20 cellular contexts compared by ENCODE assay signal in the genomic region with DNA sequence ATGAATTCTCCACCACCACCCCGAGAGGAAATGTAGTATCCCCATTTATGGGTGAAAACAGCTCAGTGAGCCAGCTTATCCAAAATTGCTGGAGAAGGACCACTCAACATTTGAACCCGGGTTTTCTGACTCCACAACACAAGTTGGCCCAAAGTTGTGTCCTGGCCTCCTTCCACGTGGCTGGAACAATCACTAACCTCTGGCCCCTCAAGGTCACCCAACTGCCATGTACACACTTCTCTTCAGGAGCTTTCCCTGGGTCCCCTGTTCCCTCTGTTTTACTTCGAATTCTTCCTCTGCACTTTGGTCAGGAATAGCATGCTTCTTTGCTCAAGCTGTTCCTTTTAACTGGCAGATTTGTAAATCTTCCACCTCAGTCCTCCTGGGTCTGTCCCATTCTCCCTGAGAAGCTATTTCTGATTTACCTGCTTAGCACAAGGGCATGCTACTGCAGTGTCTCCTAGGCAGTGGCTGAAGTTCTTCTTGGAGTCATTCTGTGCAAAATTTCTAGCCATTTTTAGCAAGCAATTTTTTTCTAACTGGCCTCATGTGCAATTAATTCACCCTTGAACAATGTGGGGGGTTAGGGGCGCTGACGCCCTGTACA. TPM values are rescaled to one million over a fixed set of nuclear protein-coding genes. Genes with fewer than 3 reads are reported as not detected.
DNase-seq lines count a peak whose midpoint lies in the region; ATAC-seq and TF ChIP-seq lines count a peak whose summit lies in the region.
"Had no signal": no experiment of that assay in that cellular context is flagged by ENCODE, and none has a peak within 500 bp of the region (broad histone marks: within the 10 kb centered on the region; RNA-seq: fewer than 3 reads in every experiment).

No MANE protein-coding gene starts in this region.

- no peak for TF ChIP-seq CTCF in H9 (conservative IDR thresholded peaks at IDR 0.05)
- no peak for TF ChIP-seq CTCF in left lung (IDR thresholded peaks at IDR 0.05)
- TF ChIP-seq CTCF in type B pancreatic cell (conservative IDR thresholded peaks at IDR 0.05), result no peak

- H3K4me1 ChIP-seq in H9 (ENCODE audit: insufficient read depth, low read length), result peaks cover 40% of the 10 kb centered on the region
- H3K4me1 ChIP-seq in adipocyte (ENCODE audit: control insufficient read depth, insufficient read depth, low read length), result peaks cover 11% of the 10 kb centered on the region
- peaks cover 0 to 4% of the 10 kb centered on the region in 2 donors for H3K4me1 ChIP-seq in left lung
- H3K4me1 ChIP-seq: SJSA1 had no signal

- H3K27me3 ChIP-seq in H9 (ENCODE audit: insufficient read depth, low read length) (no peaks in the 10 kb centered on the region), adipocyte (replicated peaks; ENCODE audit: control insufficient read depth, insufficient read depth, low read length) (no peaks in the 10 kb centered on the region), left lung (no peaks in the 10 kb centered on the region)
- H3K27me3 ChIP-seq: BLaER1, SJSA1 had no signal

- H3K4me1 Mint-ChIP-seq in H9, result peaks cover 78 to 91% of the 10 kb centered on the region in 2 experiments
- H3K4me1 Mint-ChIP-seq in type B pancreatic cell (ENCODE audit: unreplicated experiment), result peaks cover 49% of the 10 kb centered on the region
- H3K4me1 Mint-ChIP-seq: CD4-positive, alpha-beta memory T cell had no signal

- no peak overlapping the region for H2AK5ac ChIP-seq in H9 (ENCODE audit: insufficient read length, low read length)

- no peak overlapping the region for H4K8ac ChIP-seq in H9 (replicated peaks; ENCODE audit: insufficient read length, low read depth, low read length)

- H3K36me3 Mint-ChIP-seq in H9 (ENCODE audit: insufficient read depth in 1 of 3, low read depth in 3 of 3), result peaks cover 16 to 66% (median 58%) of the 10 kb centered on the region in 3 experiments; a peak in 6 of 7 replicates
- peaks cover 7% of the 10 kb centered on the region for H3K36me3 Mint-ChIP-seq in type B pancreatic cell
- H3K36me3 Mint-ChIP-seq: CD4-positive, alpha-beta memory T cell had no signal

- H3K79me1 ChIP-seq in H9 (ENCODE audit: insufficient read depth, low read depth, low read length, poor library complexity, severe bottlenecking), result no peaks in the 10 kb centered on the region

- H2BK12ac ChIP-seq in H9 (ENCODE audit: insufficient read length, low read depth, low read length), result no peak overlapping the region

- H3K36me3 ChIP-seq in adipocyte (ENCODE audit: control insufficient read depth, insufficient read depth, low read length, severe bottlenecking), result no peaks in the 10 kb centered on the region
- H3K36me3 ChIP-seq in left lung, result no peaks in the 10 kb centered on the region
- H3K36me3 ChIP-seq: BLaER1, SJSA1 had no signal

- no peaks in the 10 kb centered on the region; the same call in 1 of the 2 replicates for H3K27me3 Mint-ChIP-seq in H9 (ENCODE audit: low read depth)
- no peaks in the 10 kb centered on the region for H3K27me3 Mint-ChIP-seq in type B pancreatic cell

- H3K9ac ChIP-seq in H9 (ENCODE audit: extremely low read depth, insufficient read length, low read length) (no peak overlapping the region), adipocyte (ENCODE audit: low read length) (peak overlapping the region; percentile 11)
- H3K9ac ChIP-seq: BLaER1 had no signal

- H2BK15ac ChIP-seq in H9 (ENCODE audit: low read depth, low read length), result no peak overlapping the region

- WGBS in H9 (ENCODE audit: extremely low coverage, insufficient read length, low lambda C conversion rate), result no CpG with 5 or more reads among the region's 6 CpGs

- H3K9me3 ChIP-seq in H9 (ENCODE audit: control insufficient read depth, low read depth, low read length), result no peaks in the 10 kb centered on the region
- H3K9me3 ChIP-seq in adipocyte (ENCODE audit: control insufficient read depth, low read length), result no peaks in the 10 kb centered on the region
- no peaks in the 10 kb centered on the region for H3K9me3 ChIP-seq in left lung
- H3K9me3 ChIP-seq: BLaER1, SJSA1 had no signal

- no peak overlapping the region for H4K91ac ChIP-seq in H9 (ENCODE audit: insufficient read length, low read depth, low read length)

- no peak overlapping the region for H3K4me2 ChIP-seq in H9 (ENCODE audit: insufficient read depth, insufficient read length, low read length)
- H3K4me2 ChIP-seq: BLaER1 had no signal

- H3K4me3 ChIP-seq in adipocyte (ENCODE audit: low read length), result no peak overlapping the region
- H3K4me3 ChIP-seq in left lung, result no peak overlapping the region
- H3K4me3 ChIP-seq: BLaER1, SJSA1 had no signal

- H2BK120ac ChIP-seq in H9 (ENCODE audit: low read depth, low read length, poor library complexity, severe bottlenecking), result no peak overlapping the region

- no peak overlapping the region for H3K4ac ChIP-seq in H9 (ENCODE audit: low read depth, low read length)

- intact Hi-C loops in left lung (cut with DNase I), result no loop called here

- H3K23me2 ChIP-seq in H9 (ENCODE audit: insufficient read length, low read depth, low read length, poor library complexity, severe bottlenecking), result no peaks in the 10 kb centered on the region

- no peaks in the 10 kb centered on the region for H3K9me3 Mint-ChIP-seq in H9
- no peaks in the 10 kb centered on the region for H3K9me3 Mint-ChIP-seq in type B pancreatic cell
- H3K9me3 Mint-ChIP-seq: CD4-positive, alpha-beta memory T cell had no signal

- peaks cover 2% of the 10 kb centered on the region for H4K20me1 ChIP-seq in H9 (ENCODE audit: control insufficient read depth, insufficient read depth, insufficient read length)
- H4K20me1 ChIP-seq: BLaER1 had no signal

- peaks cover 87% of the 10 kb centered on the region for H3K79me2 ChIP-seq in H9 (ENCODE audit: insufficient read depth, low read length)

- no peak overlapping the region for H2BK20ac ChIP-seq in H9 (ENCODE audit: low read depth, low read length, poor library complexity, severe bottlenecking)

- H3K4me3 Mint-ChIP-seq in H9 (peak overlapping the region in 1 of 2 experiments; percentile 45; a peak in 2 of 5 replicates), type B pancreatic cell (peak overlapping the region; percentile 40)
- H3K4me3 Mint-ChIP-seq: CD4-positive, alpha-beta memory T cell had no signal

- DNase-seq in H9 (no peak), adipocyte (ENCODE audit: low read depth) (no peak), left lung (no peak), type B pancreatic cell (ENCODE audit: extremely low spot score, unreplicated experiment) (no peak), occipital lobe (lab: John Stamatoyannopoulos, UW) (no peak), GM19238 (ENCODE audit: insufficient read length, low spot score) (no peak), HK-2 (ENCODE audit: unreplicated experiment) (no peak)
- DNase-seq: ACHN; CD4-positive, alpha-beta memory T cell; KG1; NCI-H1105; NCI-H146; NCI-H2029; NCI-H2171; NCI-H524 treated with DMSO at 0.1 percent for 48 hours; OCI-M1 had no signal

- peak overlapping the region; percentile 7 to 85 (median 12); a peak in 5 of 7 replicates for H3K27ac Mint-ChIP-seq in H9
- no peak overlapping the region for H3K27ac Mint-ChIP-seq in type B pancreatic cell
- H3K27ac Mint-ChIP-seq: CD4-positive, alpha-beta memory T cell had no signal

- ATAC-seq in left lung, result peak; percentile 31
- ATAC-seq: Right ventricle myocardium inferior had no signal

- no peak overlapping the region for H3K14ac ChIP-seq in H9 (ENCODE audit: insufficient read depth, low read length)

- H3K56ac ChIP-seq in H9 (ENCODE audit: insufficient read length, low read depth, low read length), result no peak overlapping the region

- no peak overlapping the region for H4K5ac ChIP-seq in H9 (ENCODE audit: insufficient read length, low read depth, low read length)

- H3K27ac ChIP-seq in H9 (ENCODE audit: insufficient read length, low read depth, low read length), result no peak overlapping the region
- H3K27ac ChIP-seq in left lung, result no peak overlapping the region
- H3K27ac ChIP-seq: BLaER1, SJSA1 had no signal

- H2AFZ ChIP-seq in H9 (ENCODE audit: low read length), result no peak overlapping the region

- no peak overlapping the region for H2BK5ac ChIP-seq in H9 (ENCODE audit: insufficient read length, low read length)

- no peak overlapping the region for H3T11ph ChIP-seq in H9 (ENCODE audit: low read length)

- no peak overlapping the region for H3K23ac ChIP-seq in H9 (ENCODE audit: insufficient read length, low read depth, low read length)

- H3K18ac ChIP-seq in H9 (ENCODE audit: insufficient read length, low read depth, low read length), result no peak overlapping the region

RNA-seq across cellular contexts. Expression of a gene that starts 39.2 kb away (rescaled TPM):
- total RNA-seq in H9 (2021), result 364 and 376 TPM in 2 replicates
- 1 to 10 TPM; 2.2 to 2.4 TPM for total RNA-seq in left lung
- 11.2 and 26.5 TPM in 2 replicates for total RNA-seq in type B pancreatic cell (ENCODE audit: low replicate concordance)
- 2.5 TPM for total RNA-seq in occipital lobe
- total RNA-seq: CD4-positive, alpha-beta memory T cell; Daoy; Right ventricle myocardium inferior had no signal

Comparison
In these comparisons a context has a peak if more than half of its experiments do, and no peak if none do; other contexts are left out.
1. RNA of a gene that starts 39.2 kb away (total RNA-seq): 364 to 376 TPM in H9; 11.2 to 26.5 TPM in type B pancreatic cell, 2.5 TPM in occipital lobe (single experiment) and 2.2 to 2.4 TPM in left lung; every median in the first group is over 10 times any median in the second.